13 cellular contexts compared by ENCODE assay signal in genomic region chr11:71281901-71282300, GRCh38. TPM values are rescaled to one million over a fixed set of nuclear protein-coding genes. Genes with fewer than 3 reads are reported as not detected.
"Had no signal": no experiment of that assay in that cellular context is flagged by ENCODE, and none has a peak within 500 bp of the region (broad histone marks: within the 10 kb centered on the region; RNA-seq: fewer than 3 reads in every experiment).

No MANE protein-coding gene starts in this region.

- H3K36me3 Mint-ChIP-seq: activated naive CD8-positive, alpha-beta T cell treated with anti-CD3 and anti-CD28 coated beads, Interleukin-2, amount 10 ng/mL, durations not matched to agents 7 days and 5 days had no signal

- H3K27ac ChIP-seq: heart left ventricle, left ventricle myocardium inferior, tibial artery had no signal

- H3K9me3 ChIP-seq: heart left ventricle, left ventricle myocardium inferior, tibial artery had no signal

- H3K36me3 ChIP-seq: heart left ventricle, left ventricle myocardium inferior, tibial artery had no signal

- H3K27ac Mint-ChIP-seq: activated naive CD8-positive, alpha-beta T cell treated with anti-CD3 and anti-CD28 coated beads, Interleukin-2, amount 10 ng/mL, durations not matched to agents 7 days and 5 days had no signal

- ATAC-seq: activated T-cell treated with anti-CD3 and anti-CD28 coated beads, Interleukin-2, amount 50 U/mL, for 4 hours; heart left ventricle had no signal

- H3K4me1 Mint-ChIP-seq: activated naive CD8-positive, alpha-beta T cell treated with anti-CD3 and anti-CD28 coated beads, Interleukin-2, amount 10 ng/mL, durations not matched to agents 7 days and 5 days had no signal

- H3K27me3 Mint-ChIP-seq: activated naive CD8-positive, alpha-beta T cell treated with anti-CD3 and anti-CD28 coated beads, Interleukin-2, amount 10 ng/mL, durations not matched to agents 7 days and 5 days had no signal

- H3K4me3 ChIP-seq: heart left ventricle, left ventricle myocardium inferior, tibial artery had no signal

- H3K4me3 Mint-ChIP-seq: activated naive CD8-positive, alpha-beta T cell treated with anti-CD3 and anti-CD28 coated beads, Interleukin-2, amount 10 ng/mL, durations not matched to agents 7 days and 5 days; activated T-cell treated with anti-CD3 and anti-CD28 coated beads, Interleukin-2, amount 50 U/mL, for 4 hours; neural crest cell had no signal

- DNase-seq: activated CD4-positive, alpha-beta T cell treated with anti-CD3 and anti-CD28 coated beads, Interleukin-2, amount 50 U/mL, for 1 hour; activated CD4-positive, CD25-positive, alpha-beta regulatory T cell; activated gamma-delta T cell treated with Interleukin-2 at 50 U/mL for 16 hours; activated naive CD8-positive, alpha-beta T cell treated with anti-CD3 and anti-CD28 coated beads, Interleukin-2, amount 10 ng/mL, durations not matched to agents 7 days and 5 days; activated T-cell treated with anti-CD3 and anti-CD28 coated beads, Interleukin-2, amount 50 U/mL, for 4 hours; anterior cingulate cortex; heart left ventricle; left ventricle myocardium inferior; mesenchymal stem cell; T-helper 2 cell had no signal

- H3K9me3 Mint-ChIP-seq: activated naive CD8-positive, alpha-beta T cell treated with anti-CD3 and anti-CD28 coated beads, Interleukin-2, amount 10 ng/mL, durations not matched to agents 7 days and 5 days; activated T-cell treated with anti-CD3 and anti-CD28 coated beads, Interleukin-2, amount 50 U/mL, for 4 hours; neural crest cell had no signal

- H3K4me1 ChIP-seq: heart left ventricle, left ventricle myocardium inferior had no signal

RNA-seq across cellular contexts. Expression of gene SHANK2, which starts 29.5 kb away (rescaled TPM):
- total RNA-seq: activated naive CD8-positive, alpha-beta T cell treated with anti-CD3 and anti-CD28 coated beads, Interleukin-2, amount 10 ng/mL, durations not matched to agents 7 days and 5 days; endothelial cell of umbilical vein had no signal
- polyA plus RNA-seq: endothelial cell of umbilical vein had no signal
